11 cellular contexts compared by ENCODE assay signal in genomic region chr7:25653412-25653811, GRCh38.
"Had no signal": no experiment of that assay in that cellular context is flagged by ENCODE, and none has a peak within 500 bp of the region (broad histone marks: within the 10 kb centered on the region; RNA-seq: fewer than 3 reads in every experiment).

No MANE protein-coding gene starts in this region.

- H3K36me3 Mint-ChIP-seq: activated naive CD4-positive, alpha-beta T cell treated with anti-CD3 and anti-CD28 coated beads, Interleukin-2, amount 50 U/mL, for 24 hours; immature natural killer cell had no signal

- H3K27ac Mint-ChIP-seq: activated naive CD4-positive, alpha-beta T cell treated with anti-CD3 and anti-CD28 coated beads, Interleukin-2, amount 50 U/mL, for 24 hours; endodermal cell; immature natural killer cell; stimulated activated naive CD8-positive, alpha-beta T cell treated with anti-CD3 and anti-CD28 coated beads, Interleukin-15, Interleukin-2, amounts not matched to agents 100 ng/mL and 50 ng/mL, for 24 hours had no signal

- DNase-seq: activated effector memory CD4-positive, alpha-beta T cell treated with Interleukin-2 at 50 U/mL for 16 hours; activated T-cell treated with anti-CD3 and anti-CD28 coated beads, Interleukin-2, amount 50 U/mL, for 1 hour; brain microvascular endothelial cell; endodermal cell; erythroblast; hypothalamus; immature natural killer cell; retina; stimulated activated CD4-positive, alpha-beta T cell treated with anti-CD3 and anti-CD28 coated beads, Interleukin-4, amount 100 ng/mL, for 24 hours had no signal

- H3K9me3 Mint-ChIP-seq: activated naive CD4-positive, alpha-beta T cell treated with anti-CD3 and anti-CD28 coated beads, Interleukin-2, amount 50 U/mL, for 24 hours; endodermal cell; stimulated activated naive CD8-positive, alpha-beta T cell treated with anti-CD3 and anti-CD28 coated beads, Interleukin-15, Interleukin-2, amounts not matched to agents 100 ng/mL and 50 ng/mL, for 24 hours had no signal

- H3K4me3 Mint-ChIP-seq: activated naive CD4-positive, alpha-beta T cell treated with anti-CD3 and anti-CD28 coated beads, Interleukin-2, amount 50 U/mL, for 24 hours; endodermal cell; immature natural killer cell; stimulated activated naive CD8-positive, alpha-beta T cell treated with anti-CD3 and anti-CD28 coated beads, Interleukin-15, Interleukin-2, amounts not matched to agents 100 ng/mL and 50 ng/mL, for 24 hours had no signal

- H3K36me3 ChIP-seq: brain microvascular endothelial cell had no signal

- H3K27me3 ChIP-seq: brain microvascular endothelial cell had no signal

- H3K27me3 Mint-ChIP-seq: activated naive CD4-positive, alpha-beta T cell treated with anti-CD3 and anti-CD28 coated beads, Interleukin-2, amount 50 U/mL, for 24 hours; stimulated activated naive CD8-positive, alpha-beta T cell treated with anti-CD3 and anti-CD28 coated beads, Interleukin-15, Interleukin-2, amounts not matched to agents 100 ng/mL and 50 ng/mL, for 24 hours had no signal

- H3K27ac ChIP-seq: brain microvascular endothelial cell had no signal

- H3K4me1 Mint-ChIP-seq: endodermal cell, immature natural killer cell had no signal
